In genomic region chr22:41946360-41947180, GRCh38 we compare ENCODE assay signal across 1 cellular context.
TF ChIP-seq lines count a peak whose summit lies in the region.

TSS of gene CENPM (minus strand) at chr22:41947152. CDS start at chr22:41947076, 76 bp downstream.

TF ChIP-seq in HepG2, 621 proteins besides CTCF, POLR2A, EP300 and RAD21 (continued from another document and continues in another):
- TF ChIP-seq GABPA (IDR thresholded peaks at IDR 0.05; ENCODE audit: low read depth, low read length) (no peak), GABPA (CRISPR knock-in tag; IDR thresholded peaks at IDR 0.05; ENCODE audit: low read depth) (no peak), KAT8 (CRISPR knock-in tag; IDR thresholded peaks at IDR 0.05) (peak; percentile 41; the same call in 1 of the 2 replicates), TCF12 (IDR thresholded peaks at IDR 0.05) (no peak), TCF12 (CRISPR knock-in tag; IDR thresholded peaks at IDR 0.05) (peak; percentile 85), GABPB1 (CRISPR knock-in tag; IDR thresholded peaks at IDR 0.05) (peak; percentile 70), SP140L (CRISPR knock-in tag; IDR thresholded peaks at IDR 0.05; ENCODE audit: borderline replicate concordance) (no peak), ZNF776 (CRISPR knock-in tag; IDR thresholded peaks at IDR 0.05) (peak; percentile 51), WIZ (CRISPR knock-in tag; IDR thresholded peaks at IDR 0.05) (peak; percentile 38; the same call in 1 of the 2 replicates), TRIM24 (CRISPR knock-in tag; IDR thresholded peaks at IDR 0.05) (no peak), KLF13 (CRISPR knock-in tag; IDR thresholded peaks at IDR 0.05) (peak; percentile 80; the same call in 1 of the 2 replicates), SMAD3 (CRISPR knock-in tag; IDR thresholded peaks at IDR 0.05) (no peak), SNRNP70 (IDR thresholded peaks at IDR 0.05; ENCODE audit: low read depth, low read length) (no peak), ZNF207 (IDR thresholded peaks at IDR 0.05; ENCODE audit: borderline replicate concordance) (no peak), U2AF1 (optimal IDR thresholded peaks at IDR 0.05; ENCODE audit: low read depth, low read length) (no peak), RFX5 (IDR thresholded peaks at IDR 0.05; ENCODE audit: low read depth, low read length) (no peak), CREB3 (CRISPR knock-in tag; IDR thresholded peaks at IDR 0.05) (peak; percentile 83), ZNF382 (CRISPR knock-in tag; IDR thresholded peaks at IDR 0.05; ENCODE audit: borderline replicate concordance) (no peak), CBFB (CRISPR knock-in tag; IDR thresholded peaks at IDR 0.05) (no peak), ELF4 (CRISPR knock-in tag; IDR thresholded peaks at IDR 0.05; ENCODE audit: borderline replicate concordance) (no peak), PREB (CRISPR knock-in tag; IDR thresholded peaks at IDR 0.05) (no peak), ZNF543 (CRISPR knock-in tag; IDR thresholded peaks at IDR 0.05) (peak; percentile 98), ZNF362 (CRISPR knock-in tag; IDR thresholded peaks at IDR 0.05; ENCODE audit: borderline replicate concordance) (no peak), ZNF816 (CRISPR knock-in tag; IDR thresholded peaks at IDR 0.05; ENCODE audit: borderline replicate concordance) (peak; percentile 97; the same call in 1 of the 2 replicates), EZH2 (conservative IDR thresholded peaks at IDR 0.05; ENCODE audit: low read depth, low read length) (no peak), E2F5 (CRISPR knock-in tag; conservative IDR thresholded peaks at IDR 0.05) (peak; percentile 88), ZMYM2 (CRISPR knock-in tag; IDR thresholded peaks at IDR 0.05) (peak; percentile 46; the same call in 1 of the 2 replicates), ZNF841 (CRISPR knock-in tag; IDR thresholded peaks at IDR 0.05; ENCODE audit: borderline replicate concordance) (no peak), ZNF33A (CRISPR knock-in tag; IDR thresholded peaks at IDR 0.05; ENCODE audit: borderline replicate concordance) (no peak), ZNF674 (CRISPR knock-in tag; IDR thresholded peaks at IDR 0.05; ENCODE audit: low read depth) (no peak), IKZF5 (CRISPR knock-in tag; IDR thresholded peaks at IDR 0.05) (peak; percentile 60), TBL1XR1 (IDR thresholded peaks at IDR 0.05; ENCODE audit: borderline replicate concordance, low read length, partially characterized antibody) (no peak), REPIN1 (CRISPR knock-in tag; IDR thresholded peaks at IDR 0.05; ENCODE audit: borderline replicate concordance, low read depth) (peak; percentile 77), NFKB2 (CRISPR knock-in tag; IDR thresholded peaks at IDR 0.05; ENCODE audit: borderline replicate concordance) (peak; percentile 54; the same call in 1 of the 2 replicates), SP4 (CRISPR knock-in tag; IDR thresholded peaks at IDR 0.05) (peak; percentile 87)
- TF ChIP-seq, protein P1, sequence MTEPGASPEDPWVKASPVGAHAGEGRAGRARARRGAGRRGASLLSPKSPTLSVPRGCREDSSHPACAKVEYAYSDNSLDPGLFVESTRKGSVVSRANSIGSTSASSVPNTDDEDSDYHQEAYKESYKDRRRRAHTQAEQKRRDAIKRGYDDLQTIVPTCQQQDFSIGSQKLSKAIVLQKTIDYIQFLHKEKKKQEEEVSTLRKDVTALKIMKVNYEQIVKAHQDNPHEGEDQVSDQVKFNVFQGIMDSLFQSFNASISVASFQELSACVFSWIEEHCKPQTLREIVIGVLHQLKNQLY (CRISPR knock-in tag; IDR thresholded peaks at IDR 0.05) = peak; percentile 59; the same call in 1 of the 2 replicates
- TF ChIP-seq, protein P2, sequence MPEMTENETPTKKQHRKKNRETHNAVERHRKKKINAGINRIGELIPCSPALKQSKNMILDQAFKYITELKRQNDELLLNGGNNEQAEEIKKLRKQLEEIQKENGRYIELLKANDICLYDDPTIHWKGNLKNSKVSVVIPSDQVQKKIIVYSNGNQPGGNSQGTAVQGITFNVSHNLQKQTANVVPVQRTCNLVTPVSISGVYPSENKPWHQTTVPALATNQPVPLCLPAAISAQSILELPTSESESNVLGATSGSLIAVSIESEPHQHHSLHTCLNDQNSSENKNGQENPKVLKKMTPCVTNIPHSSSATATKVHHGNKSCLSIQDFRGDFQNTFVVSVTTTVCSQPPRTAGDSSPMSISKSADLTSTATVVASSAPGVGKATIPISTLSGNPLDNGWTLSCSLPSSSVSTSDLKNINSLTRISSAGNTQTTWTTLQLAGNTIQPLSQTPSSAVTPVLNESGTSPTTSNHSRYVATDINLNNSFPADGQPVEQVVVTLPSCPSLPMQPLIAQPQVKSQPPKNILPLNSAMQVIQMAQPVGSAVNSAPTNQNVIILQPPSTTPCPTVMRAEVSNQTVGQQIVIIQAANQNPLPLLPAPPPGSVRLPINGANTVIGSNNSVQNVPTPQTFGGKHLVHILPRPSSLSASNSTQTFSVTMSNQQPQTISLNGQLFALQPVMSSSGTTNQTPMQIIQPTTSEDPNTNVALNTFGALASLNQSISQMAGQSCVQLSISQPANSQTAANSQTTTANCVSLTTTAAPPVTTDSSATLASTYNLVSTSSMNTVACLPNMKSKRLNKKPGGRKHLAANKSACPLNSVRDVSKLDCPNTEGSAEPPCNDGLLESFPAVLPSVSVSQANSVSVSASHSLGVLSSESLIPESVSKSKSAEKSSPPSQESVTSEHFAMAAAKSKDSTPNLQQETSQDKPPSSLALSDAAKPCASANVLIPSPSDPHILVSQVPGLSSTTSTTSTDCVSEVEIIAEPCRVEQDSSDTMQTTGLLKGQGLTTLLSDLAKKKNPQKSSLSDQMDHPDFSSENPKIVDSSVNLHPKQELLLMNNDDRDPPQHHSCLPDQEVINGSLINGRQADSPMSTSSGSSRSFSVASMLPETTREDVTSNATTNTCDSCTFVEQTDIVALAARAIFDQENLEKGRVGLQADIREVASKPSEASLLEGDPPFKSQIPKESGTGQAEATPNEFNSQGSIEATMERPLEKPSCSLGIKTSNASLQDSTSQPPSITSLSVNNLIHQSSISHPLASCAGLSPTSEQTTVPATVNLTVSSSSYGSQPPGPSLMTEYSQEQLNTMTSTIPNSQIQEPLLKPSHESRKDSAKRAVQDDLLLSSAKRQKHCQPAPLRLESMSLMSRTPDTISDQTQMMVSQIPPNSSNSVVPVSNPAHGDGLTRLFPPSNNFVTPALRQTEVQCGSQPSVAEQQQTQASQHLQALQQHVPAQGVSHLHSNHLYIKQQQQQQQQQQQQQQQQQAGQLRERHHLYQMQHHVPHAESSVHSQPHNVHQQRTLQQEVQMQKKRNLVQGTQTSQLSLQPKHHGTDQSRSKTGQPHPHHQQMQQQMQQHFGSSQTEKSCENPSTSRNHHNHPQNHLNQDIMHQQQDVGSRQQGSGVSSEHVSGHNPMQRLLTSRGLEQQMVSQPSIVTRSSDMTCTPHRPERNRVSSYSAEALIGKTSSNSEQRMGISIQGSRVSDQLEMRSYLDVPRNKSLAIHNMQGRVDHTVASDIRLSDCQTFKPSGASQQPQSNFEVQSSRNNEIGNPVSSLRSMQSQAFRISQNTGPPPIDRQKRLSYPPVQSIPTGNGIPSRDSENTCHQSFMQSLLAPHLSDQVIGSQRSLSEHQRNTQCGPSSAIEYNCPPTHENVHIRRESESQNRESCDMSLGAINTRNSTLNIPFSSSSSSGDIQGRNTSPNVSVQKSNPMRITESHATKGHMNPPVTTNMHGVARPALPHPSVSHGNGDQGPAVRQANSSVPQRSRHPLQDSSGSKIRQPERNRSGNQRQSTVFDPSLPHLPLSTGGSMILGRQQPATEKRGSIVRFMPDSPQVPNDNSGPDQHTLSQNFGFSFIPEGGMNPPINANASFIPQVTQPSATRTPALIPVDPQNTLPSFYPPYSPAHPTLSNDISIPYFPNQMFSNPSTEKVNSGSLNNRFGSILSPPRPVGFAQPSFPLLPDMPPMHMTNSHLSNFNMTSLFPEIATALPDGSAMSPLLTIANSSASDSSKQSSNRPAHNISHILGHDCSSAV (CRISPR knock-in tag; IDR thresholded peaks at IDR 0.05; ENCODE audit: borderline replicate concordance) = 0 out of 2 replicates have a peak, but pooled peaks have one; percentile 42
- TF ChIP-seq, protein P3, sequence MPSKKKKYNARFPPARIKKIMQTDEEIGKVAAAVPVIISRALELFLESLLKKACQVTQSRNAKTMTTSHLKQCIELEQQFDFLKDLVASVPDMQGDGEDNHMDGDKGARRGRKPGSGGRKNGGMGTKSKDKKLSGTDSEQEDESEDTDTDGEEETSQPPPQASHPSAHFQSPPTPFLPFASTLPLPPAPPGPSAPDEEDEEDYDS (CRISPR knock-in tag; IDR thresholded peaks at IDR 0.05) = 0 out of 2 replicates have a peak, but pooled peaks have one; percentile 49
- TF ChIP-seq, protein P4, sequence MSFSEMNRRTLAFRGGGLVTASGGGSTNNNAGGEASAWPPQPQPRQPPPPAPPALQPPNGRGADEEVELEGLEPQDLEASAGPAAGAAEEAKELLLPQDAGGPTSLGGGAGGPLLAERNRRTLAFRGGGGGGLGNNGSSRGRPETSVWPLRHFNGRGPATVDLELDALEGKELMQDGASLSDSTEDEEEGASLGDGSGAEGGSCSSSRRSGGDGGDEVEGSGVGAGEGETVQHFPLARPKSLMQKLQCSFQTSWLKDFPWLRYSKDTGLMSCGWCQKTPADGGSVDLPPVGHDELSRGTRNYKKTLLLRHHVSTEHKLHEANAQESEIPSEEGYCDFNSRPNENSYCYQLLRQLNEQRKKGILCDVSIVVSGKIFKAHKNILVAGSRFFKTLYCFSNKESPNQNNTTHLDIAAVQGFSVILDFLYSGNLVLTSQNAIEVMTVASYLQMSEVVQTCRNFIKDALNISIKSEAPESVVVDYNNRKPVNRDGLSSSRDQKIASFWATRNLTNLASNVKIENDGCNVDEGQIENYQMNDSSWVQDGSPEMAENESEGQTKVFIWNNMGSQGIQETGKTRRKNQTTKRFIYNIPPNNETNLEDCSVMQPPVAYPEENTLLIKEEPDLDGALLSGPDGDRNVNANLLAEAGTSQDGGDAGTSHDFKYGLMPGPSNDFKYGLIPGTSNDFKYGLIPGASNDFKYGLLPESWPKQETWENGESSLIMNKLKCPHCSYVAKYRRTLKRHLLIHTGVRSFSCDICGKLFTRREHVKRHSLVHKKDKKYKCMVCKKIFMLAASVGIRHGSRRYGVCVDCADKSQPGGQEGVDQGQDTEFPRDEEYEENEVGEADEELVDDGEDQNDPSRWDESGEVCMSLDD (CRISPR knock-in tag; IDR thresholded peaks at IDR 0.05; ENCODE audit: borderline replicate concordance) = peak; percentile 21
- TF ChIP-seq, protein P5, sequence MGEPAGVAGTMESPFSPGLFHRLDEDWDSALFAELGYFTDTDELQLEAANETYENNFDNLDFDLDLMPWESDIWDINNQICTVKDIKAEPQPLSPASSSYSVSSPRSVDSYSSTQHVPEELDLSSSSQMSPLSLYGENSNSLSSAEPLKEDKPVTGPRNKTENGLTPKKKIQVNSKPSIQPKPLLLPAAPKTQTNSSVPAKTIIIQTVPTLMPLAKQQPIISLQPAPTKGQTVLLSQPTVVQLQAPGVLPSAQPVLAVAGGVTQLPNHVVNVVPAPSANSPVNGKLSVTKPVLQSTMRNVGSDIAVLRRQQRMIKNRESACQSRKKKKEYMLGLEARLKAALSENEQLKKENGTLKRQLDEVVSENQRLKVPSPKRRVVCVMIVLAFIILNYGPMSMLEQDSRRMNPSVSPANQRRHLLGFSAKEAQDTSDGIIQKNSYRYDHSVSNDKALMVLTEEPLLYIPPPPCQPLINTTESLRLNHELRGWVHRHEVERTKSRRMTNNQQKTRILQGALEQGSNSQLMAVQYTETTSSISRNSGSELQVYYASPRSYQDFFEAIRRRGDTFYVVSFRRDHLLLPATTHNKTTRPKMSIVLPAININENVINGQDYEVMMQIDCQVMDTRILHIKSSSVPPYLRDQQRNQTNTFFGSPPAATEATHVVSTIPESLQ (CRISPR knock-in tag; conservative IDR thresholded peaks at IDR 0.05) = no peak
